8 cellular contexts compared by ENCODE assay signal in genomic region chr1:12616709-12617373, GRCh38. TPM values are rescaled to one million over a fixed set of nuclear protein-coding genes. Genes with fewer than 3 reads are reported as not detected.
A peak's percentile ranks its signal among the peaks of the same experiment; 100 is the strongest.
DNase-seq lines count a peak whose midpoint lies in the region; TF ChIP-seq lines count a peak whose summit lies in the region.

No MANE protein-coding gene starts in this region.

- peak overlapping the region; percentile 97 for H3K27ac Mint-ChIP-seq in T-helper 2 cell treated with Interferon-gamma antibody and Interleukin-4, amounts not matched to agents 5 μg/mL and 100 μg/mL, for 36 hours
- peak overlapping the region; percentile 95 for H3K27ac Mint-ChIP-seq in dendritic cell treated with granulocyte-macrophage colony-stimulating factor and Interleukin-4, amounts not matched to agents 40 ng/mL and 50 ng/mL, for 4 days

- H3K36me3 ChIP-seq in HAP-1 (replicated peaks) (no peaks in the 10 kb centered on the region), mesodermal cell (ENCODE audit: control insufficient read depth, insufficient read depth, low read length) (no peaks in the 10 kb centered on the region), tibial nerve (peaks cover 0 to 4% (median 0%) of the 10 kb centered on the region in 3 donors)

- H3K36me3 Mint-ChIP-seq in T-helper 2 cell treated with Interferon-gamma antibody and Interleukin-4, amounts not matched to agents 5 μg/mL and 100 μg/mL, for 36 hours (ENCODE audit: low read depth), result peaks cover 25% of the 10 kb centered on the region
- H3K36me3 Mint-ChIP-seq in dendritic cell treated with granulocyte-macrophage colony-stimulating factor and Interleukin-4, amounts not matched to agents 40 ng/mL and 50 ng/mL, for 4 days (ENCODE audit: low read depth), result peaks cover 10% of the 10 kb centered on the region

- H3K9me3 Mint-ChIP-seq in T-helper 2 cell treated with Interferon-gamma antibody and Interleukin-4, amounts not matched to agents 5 μg/mL and 100 μg/mL, for 36 hours, result no peaks in the 10 kb centered on the region
- H3K9me3 Mint-ChIP-seq in dendritic cell treated with granulocyte-macrophage colony-stimulating factor and Interleukin-4, amounts not matched to agents 40 ng/mL and 50 ng/mL, for 4 days, result no peaks in the 10 kb centered on the region

- H3K27ac ChIP-seq in mesodermal cell (ENCODE audit: low read depth, low read length, severe bottlenecking), result peak overlapping the region; percentile 68
- H3K27ac ChIP-seq in tibial nerve, result peak overlapping the region; percentile 91 to 98 (median 94)

- WGBS in mesodermal cell (ENCODE audit: insufficient coverage in 2 of 2), 2 experiments, result 0% methylated on average over 38 to 39 of the region's 53 CpGs
- WGBS in tibial nerve, 2 donors, result 0% methylated on average over 38 to 53 of the region's 53 CpGs

- TF ChIP-seq CTCF in tibial nerve (IDR thresholded peaks at IDR 0.05), result no peak

- TF ChIP-seq POLR2A in tibial nerve (IDR thresholded peaks at IDR 0.05), result no peak

- peaks cover 4% of the 10 kb centered on the region for H3K27me3 Mint-ChIP-seq in T-helper 2 cell treated with Interferon-gamma antibody and Interleukin-4, amounts not matched to agents 5 μg/mL and 100 μg/mL, for 36 hours (ENCODE audit: low read depth)
- H3K27me3 Mint-ChIP-seq in dendritic cell treated with granulocyte-macrophage colony-stimulating factor and Interleukin-4, amounts not matched to agents 40 ng/mL and 50 ng/mL, for 4 days, result peaks cover 47% of the 10 kb centered on the region

- H3K9me3 ChIP-seq in HAP-1, result no peaks in the 10 kb centered on the region
- no peaks in the 10 kb centered on the region for H3K9me3 ChIP-seq in mesodermal cell (ENCODE audit: control insufficient read depth, low read length)
- H3K9me3 ChIP-seq in tibial nerve, result no peaks in the 10 kb centered on the region

- H3K4me1 ChIP-seq in HAP-1, result peaks cover 11% of the 10 kb centered on the region
- peaks cover 33% of the 10 kb centered on the region for H3K4me1 ChIP-seq in mesodermal cell (ENCODE audit: control insufficient read depth, insufficient read depth, low read length, poor library complexity, severe bottlenecking)
- peaks cover 0 to 60% (median 37%) of the 10 kb centered on the region in 4 donors for H3K4me1 ChIP-seq in tibial nerve

- in situ Hi-C loops in HAP-1 (cut with MboI; ENCODE audit: low sequenced_read_pairs), result loop anchor here (25.0 kb wide), 1 partner anchor 305 kb away; no protein-coding TSS in a partner anchor

- peak in 1 of 2 donors; percentile 14 for TF ChIP-seq EP300 in tibial nerve (IDR thresholded peaks at IDR 0.05)

- DNase-seq in HAP-1 (ENCODE audit: low spot score in 2 of 2), result peak; percentile 7 to 60
- DNase-seq in T-helper 2 cell treated with Interferon-gamma antibody and Interleukin-4, amounts not matched to agents 5 μg/mL and 100 μg/mL, for 36 hours (ENCODE audit: low spot score), result peak; percentile 31
- no peak for DNase-seq in tibial nerve (ENCODE audit: low spot score in 2 of 2)
- no peak for DNase-seq in NCI-H2029 treated with DMSO at 0.1 percent for 48 hours (lab: John Stamatoyannopoulos, UW)
- no peak for DNase-seq in germinal center (ENCODE audit: low spot score)
- no peak for DNase-seq in AG08395 (ENCODE audit: low spot score)

- intact Hi-C loops in dendritic cell treated with granulocyte-macrophage colony-stimulating factor and Interleukin-4, amounts not matched to agents 40 ng/mL and 50 ng/mL, for 4 days (cut with micrococcal nuclease), result loop anchor here (1.0 to 10.0 kb wide), 3 partner anchors 15 to 272 kb away; no protein-coding TSS in a partner anchor

- peaks cover 65% of the 10 kb centered on the region for H3K4me1 Mint-ChIP-seq in T-helper 2 cell treated with Interferon-gamma antibody and Interleukin-4, amounts not matched to agents 5 μg/mL and 100 μg/mL, for 36 hours (ENCODE audit: low read depth)
- H3K4me1 Mint-ChIP-seq in dendritic cell treated with granulocyte-macrophage colony-stimulating factor and Interleukin-4, amounts not matched to agents 40 ng/mL and 50 ng/mL, for 4 days (ENCODE audit: low read depth), result peaks cover 73% of the 10 kb centered on the region

- H3K4me3 ChIP-seq in HAP-1 (peak overlapping the region; percentile 70), mesodermal cell (ENCODE audit: extremely low read depth, insufficient read depth, low read length, poor library complexity, severe bottlenecking) (peak overlapping the region; percentile 59), tibial nerve (peak overlapping the region; percentile 47 to 84 (median 76))

- peak overlapping the region; percentile 99 for H3K4me3 Mint-ChIP-seq in T-helper 2 cell treated with Interferon-gamma antibody and Interleukin-4, amounts not matched to agents 5 μg/mL and 100 μg/mL, for 36 hours
- H3K4me3 Mint-ChIP-seq in dendritic cell treated with granulocyte-macrophage colony-stimulating factor and Interleukin-4, amounts not matched to agents 40 ng/mL and 50 ng/mL, for 4 days, result peak overlapping the region; percentile 82

- H3K27me3 ChIP-seq in HAP-1 (ENCODE audit: low read depth) (no peaks in the 10 kb centered on the region), tibial nerve (no peaks in the 10 kb centered on the region)

RNA-seq across cellular contexts. Expression of gene DHRS3, which starts 1.2 kb away (rescaled TPM):
- polyA plus RNA-seq in mesodermal cell (2013, experiment 1 of 2), result 4.3 TPM
- polyA plus RNA-seq in mesodermal cell (2013, experiment 2 of 2), result 4.7 TPM
- total RNA-seq in tibial nerve, result 100 to 1,000 TPM; 180 to 449 (median 358) TPM

RNA-seq across cellular contexts. Expression of gene AADACL4, which starts 27.0 kb away (rescaled TPM):
- not detected for polyA plus RNA-seq in mesodermal cell (2013, experiment 1 of 2)
- polyA plus RNA-seq in mesodermal cell (2013, experiment 2 of 2), result not detected
- not detected for total RNA-seq in tibial nerve

Comparison
In these comparisons a context has a peak if more than half of its experiments do, and no peak if none do; other contexts are left out.
1. DNase-seq: peak in HAP-1 (2 of 2) and T-helper 2 cell treated with Interferon-gamma antibody and Interleukin-4, amounts not matched to agents 5 μg/mL and 100 μg/mL, for 36 hours (single experiment); none in tibial nerve (0 of 2), NCI-H2029 treated with DMSO at 0.1 percent for 48 hours (single experiment), germinal center (single experiment) and AG08395 (single experiment).
2. Peak in every context shown above with its lines, with median percentiles within 50 percentile points of each other: H3K4me3 ChIP-seq.